15 cellular contexts compared by ENCODE assay signal in genomic region chr17:1059131-1059795, GRCh38.
A peak's percentile ranks its signal among the peaks of the same experiment; 100 is the strongest.
DNase-seq lines count a peak whose midpoint lies in the region; ATAC-seq and TF ChIP-seq lines count a peak whose summit lies in the region.
"Had no signal": no experiment of that assay in that cellular context is flagged by ENCODE, and none has a peak within 500 bp of the region (broad histone marks: within the 10 kb centered on the region; RNA-seq: fewer than 3 reads in every experiment).

No MANE protein-coding gene starts in this region.

- ATAC-seq in left ventricle myocardium superior (no peak), Right ventricle myocardium inferior (no peak), right cardiac atrium (no peak), GM19023 (IDR thresholded peaks at IDR 0.05; ENCODE audit: unreplicated experiment) (no peak)

- WGBS in right cardiac atrium: 89% methylated on average over 12 of the region's 12 CpGs

- intact Hi-C loops in left ventricle myocardium superior (cut with micrococcal nuclease): no loop called here
- intact Hi-C loops in Right ventricle myocardium inferior (cut with DNase I): loop anchor here (10.0 kb wide), 1 partner anchor 264 kb away; no protein-coding TSS in a partner anchor
- intact Hi-C loops in right cardiac atrium (cut with DNase I): loop anchor here in 3 of 4 donors (5.0 to 10.0 kb wide), 3 partner anchors 54 to 264 kb away; no protein-coding TSS in a partner anchor
- intact Hi-C loops in colonic mucosa (cut with DNase I): loop anchor here (5.0 kb wide), 2 partner anchors 52 to 88 kb away; no protein-coding TSS in a partner anchor

- H3K27ac ChIP-seq in RWPE1: peak overlapping the region; percentile 78
- H3K27ac ChIP-seq in right cardiac atrium (ENCODE audit: low read length): no peak overlapping the region
- no peak overlapping the region for H3K27ac ChIP-seq in colonic mucosa
- H3K27ac ChIP-seq: BLaER1 treated with 17β-estradiol and CSF1 and Interleukin-3, amounts not matched to agents 10 nM and 100 nM had no signal

- POLR2A ChIA-PET in RWPE1 (lab: Yijun Ruan, JAX; ENCODE audit: low non-redundant PET): no interaction called here

- H3K4me1 ChIP-seq in right cardiac atrium (ENCODE audit: control insufficient read depth, insufficient read depth, low read length) (no peaks in the 10 kb centered on the region), colonic mucosa (no peaks in the 10 kb centered on the region)
- H3K4me1 ChIP-seq: HAP-1 had no signal

- no peaks in the 10 kb centered on the region for H3K27me3 ChIP-seq in right cardiac atrium (ENCODE audit: control insufficient read depth, insufficient read depth)
- H3K27me3 ChIP-seq in colonic mucosa: no peaks in the 10 kb centered on the region
- H3K27me3 ChIP-seq: BLaER1 treated with 17β-estradiol and CSF1 and Interleukin-3, amounts not matched to agents 10 nM and 100 nM had no signal

- H3K4me1 Mint-ChIP-seq in progenitor cell of endocrine pancreas (ENCODE audit: low read depth): no peaks in the 10 kb centered on the region

- no peak overlapping the region for H3K9ac ChIP-seq in colonic mucosa (ENCODE audit: low read depth in 2 of 2, low read length in 2 of 2)
- H3K9ac ChIP-seq: BLaER1 treated with 17β-estradiol and CSF1 and Interleukin-3, amounts not matched to agents 10 nM and 100 nM had no signal

- CTCF ChIA-PET in RWPE1 (lab: Yijun Ruan, JAX): interaction anchor here (0.8 to 2.2 kb wide), 10 partner anchors 10 to 273 kb away, joined by 3 to 30 read pairs (median 7); no protein-coding TSS in a partner anchor

- DNase-seq in left ventricle myocardium superior: peak; percentile 25
- DNase-seq in Right ventricle myocardium inferior (ENCODE audit: missing footprints): no peak
- DNase-seq in RWPE1 (ENCODE audit: low spot score): no peak
- DNase-seq in right cardiac atrium: peak in 2 of 3 donors; percentile 32 to 51
- DNase-seq in progenitor cell of endocrine pancreas (ENCODE audit: low spot score, unreplicated experiment): no peak
- no peak for DNase-seq in SW 1271 (lab: John Stamatoyannopoulos, UW)
- DNase-seq in colonic mucosa: no peak
- DNase-seq: DMS153, NCI-H1436, NCI-H2081 treated with DMSO at 0.1 percent for 48 hours, NCI-H2227 treated with DMSO at 0.1 percent for 48 hours, NCI-H524 treated with DMSO at 0.1 percent for 48 hours had no signal

- no peaks in the 10 kb centered on the region for H3K27me3 Mint-ChIP-seq in progenitor cell of endocrine pancreas

- TF ChIP-seq CTCF in RWPE1 (conservative IDR thresholded peaks at IDR 0.05; ENCODE audit: low read depth): no peak
- TF ChIP-seq CTCF in progenitor cell of endocrine pancreas (IDR thresholded peaks at IDR 0.05; ENCODE audit: unreplicated experiment): no peak
- TF ChIP-seq CTCF in colonic mucosa (IDR thresholded peaks at IDR 0.05): no peak

- no peaks in the 10 kb centered on the region for H3K9me3 Mint-ChIP-seq in progenitor cell of endocrine pancreas (ENCODE audit: low read depth)

- H3K4me3 ChIP-seq in right cardiac atrium (ENCODE audit: low read length) (no peak overlapping the region), colonic mucosa (no peak overlapping the region)
- H3K4me3 ChIP-seq: BLaER1 treated with 17β-estradiol and CSF1 and Interleukin-3, amounts not matched to agents 10 nM and 100 nM; HAP-1 had no signal

- H3K36me3 ChIP-seq in colonic mucosa: peaks cover 4% of the 10 kb centered on the region

- H3K4me3 Mint-ChIP-seq in progenitor cell of endocrine pancreas (ENCODE audit: low read depth): no peak overlapping the region

- H3K27ac Mint-ChIP-seq in progenitor cell of endocrine pancreas: peak overlapping the region; percentile 24

- H3K36me3 Mint-ChIP-seq in progenitor cell of endocrine pancreas (ENCODE audit: insufficient read depth): peaks cover 22% of the 10 kb centered on the region

- H3K9me3 ChIP-seq in right cardiac atrium (ENCODE audit: control insufficient read depth, low read length): no peaks in the 10 kb centered on the region
- no peaks in the 10 kb centered on the region for H3K9me3 ChIP-seq in colonic mucosa
- H3K9me3 ChIP-seq: BLaER1 treated with 17β-estradiol and CSF1 and Interleukin-3, amounts not matched to agents 10 nM and 100 nM; HAP-1 had no signal

Comparison
In these comparisons a context has a peak if more than half of its experiments do, and no peak if none do; other contexts are left out.
1. DNase-seq: peak in left ventricle myocardium superior (single experiment) and right cardiac atrium (2 of 3); none in Right ventricle myocardium inferior (single experiment), RWPE1 (single experiment), progenitor cell of endocrine pancreas (single experiment), SW 1271 (0 of 2) and colonic mucosa (single experiment).